Comparison of ENCODE assay signal across 20 cellular contexts in genomic region chr12:80692114-80692513, GRCh38. TPM values are rescaled to one million over a fixed set of nuclear protein-coding genes. Genes with fewer than 3 reads are reported as not detected.
DNase-seq lines count a peak whose midpoint lies in the region; ATAC-seq and TF ChIP-seq lines count a peak whose summit lies in the region.
"Had no signal": no experiment of that assay in that cellular context is flagged by ENCODE, and none has a peak within 500 bp of the region (broad histone marks: within the 10 kb centered on the region; RNA-seq: fewer than 3 reads in every experiment).

No MANE protein-coding gene starts in this region.

- H3K79me2 ChIP-seq in mesendoderm (ENCODE audit: control insufficient read depth, insufficient read depth, low read length): no peaks in the 10 kb centered on the region

- H3K36me3 Mint-ChIP-seq in mesothelial cell of epicardium: no peaks in the 10 kb centered on the region
- H3K36me3 Mint-ChIP-seq: activated naive CD8-positive, alpha-beta T cell treated with anti-CD3 and anti-CD28 coated beads, Interleukin-2, amount 10 ng/mL, durations not matched to agents 7 days and 5 days; memory B cell had no signal

- DNase-seq in NCI-H1694 treated with DMSO at 0.1 percent for 48 hours (lab: John Stamatoyannopoulos, UW) (peak; percentile 71), myocyte (ENCODE audit: low read depth) (peak; percentile 59), middle frontal gyrus (ENCODE audit: extremely low spot score, low spot score) (no peak), mesendoderm (no peak), mesothelial cell of epicardium (ENCODE audit: low spot score in 2 of 2, unreplicated experiment in 2 of 2) (no peak)
- DNase-seq: activated CD4-positive, alpha-beta T cell treated with anti-CD3 and anti-CD28 coated beads for 48 hours; activated naive CD8-positive, alpha-beta T cell treated with anti-CD3 and anti-CD28 coated beads, Interleukin-2, amount 10 ng/mL, durations not matched to agents 7 days and 5 days; activated T-cell treated with anti-CD3 and anti-CD28 coated beads for 4 hours; central memory CD4-positive, alpha-beta T cell; NCI-H1417; NCI-H526; stimulated activated naive CD8-positive, alpha-beta T cell treated with anti-CD3 and anti-CD28 coated beads, Interleukin-15, Interleukin-2, amounts not matched to agents 100 U/mL and 50 U/mL, for 24 hours; T-helper 2 cell; upper lobe of right lung had no signal

- H2AK5ac ChIP-seq in mesendoderm (ENCODE audit: low read length): no peak overlapping the region

- H3K79me1 ChIP-seq in mesendoderm (ENCODE audit: low read length): no peaks in the 10 kb centered on the region

- H3K4ac ChIP-seq in mesendoderm (ENCODE audit: low read depth, low read length): no peak overlapping the region

- no peak overlapping the region for H2BK120ac ChIP-seq in mesendoderm (ENCODE audit: low read depth, low read length)

- no peaks in the 10 kb centered on the region for H3K4me1 ChIP-seq in mesendoderm (ENCODE audit: control insufficient read depth, low read depth, low read length)
- H3K4me1 ChIP-seq: BLaER1 treated with 17β-estradiol and CSF1 and Interleukin-3, amounts not matched to agents 10 nM and 100 nM; upper lobe of right lung had no signal

- H3K4me2 ChIP-seq in mesendoderm (ENCODE audit: low read length): no peak overlapping the region
- H3K4me2 ChIP-seq: BLaER1 treated with 17β-estradiol and CSF1 and Interleukin-3, amounts not matched to agents 10 nM and 100 nM had no signal

- no CpG with 5 or more reads among the region's 1 CpG for WGBS in mesendoderm (ENCODE audit: extremely low coverage, insufficient coverage, low lambda C conversion rate)

- H4K5ac ChIP-seq in mesendoderm (ENCODE audit: low read length): no peak overlapping the region

- H3K9me3 Mint-ChIP-seq in mesothelial cell of epicardium: peaks cover 6% of the 10 kb centered on the region
- H3K9me3 Mint-ChIP-seq: activated naive CD8-positive, alpha-beta T cell treated with anti-CD3 and anti-CD28 coated beads, Interleukin-2, amount 10 ng/mL, durations not matched to agents 7 days and 5 days; memory B cell had no signal

- no peak for TF ChIP-seq CTCF in mesothelial cell of epicardium (IDR thresholded peaks at IDR 0.05; ENCODE audit: unreplicated experiment)

- no peak overlapping the region for H3K4me3 Mint-ChIP-seq in mesothelial cell of epicardium
- H3K4me3 Mint-ChIP-seq: activated naive CD8-positive, alpha-beta T cell treated with anti-CD3 and anti-CD28 coated beads, Interleukin-2, amount 10 ng/mL, durations not matched to agents 7 days and 5 days; memory B cell had no signal

- H3K9ac ChIP-seq in mesendoderm (ENCODE audit: low read length): no peak overlapping the region
- H3K9ac ChIP-seq: BLaER1 treated with 17β-estradiol and CSF1 and Interleukin-3, amounts not matched to agents 10 nM and 100 nM had no signal

- no peak overlapping the region for H4K8ac ChIP-seq in mesendoderm (ENCODE audit: low read depth, low read length)

- H3K18ac ChIP-seq in mesendoderm (ENCODE audit: low read length): no peak overlapping the region

- H3K36me3 ChIP-seq in mesendoderm (ENCODE audit: control insufficient read depth, insufficient read depth, low read length): no peaks in the 10 kb centered on the region
- H3K36me3 ChIP-seq: BLaER1 treated with 17β-estradiol and CSF1 and Interleukin-3, amounts not matched to agents 10 nM and 100 nM; neutrophil; upper lobe of right lung had no signal

- H3K4me3 ChIP-seq in mesendoderm (ENCODE audit: low read length): no peak overlapping the region
- H3K4me3 ChIP-seq: BLaER1 treated with 17β-estradiol and CSF1 and Interleukin-3, amounts not matched to agents 10 nM and 100 nM; upper lobe of right lung had no signal

- no peak overlapping the region for H3K27ac ChIP-seq in mesendoderm (ENCODE audit: low read depth, low read length)
- H3K27ac ChIP-seq: BLaER1 treated with 17β-estradiol and CSF1 and Interleukin-3, amounts not matched to agents 10 nM and 100 nM; neutrophil; upper lobe of right lung had no signal

- no peak overlapping the region for H2BK5ac ChIP-seq in mesendoderm (ENCODE audit: low read length)

- no peak overlapping the region for H3K56ac ChIP-seq in mesendoderm (ENCODE audit: low read length)

- no peak overlapping the region for H3K23ac ChIP-seq in mesendoderm (ENCODE audit: low read length)

- H3K27ac Mint-ChIP-seq in mesothelial cell of epicardium: no peak overlapping the region
- H3K27ac Mint-ChIP-seq: activated naive CD8-positive, alpha-beta T cell treated with anti-CD3 and anti-CD28 coated beads, Interleukin-2, amount 10 ng/mL, durations not matched to agents 7 days and 5 days; memory B cell had no signal

- H2BK15ac ChIP-seq in mesendoderm (replicated peaks; ENCODE audit: low read depth): no peak overlapping the region

- ATAC-seq in GM19023 (IDR thresholded peaks at IDR 0.05; ENCODE audit: unreplicated experiment): peak; percentile 50
- ATAC-seq in HG02642 (IDR thresholded peaks at IDR 0.05; ENCODE audit: poor library complexity, unreplicated experiment): peak; percentile 74
- ATAC-seq in GM18907 (IDR thresholded peaks at IDR 0.05; ENCODE audit: unreplicated experiment): no peak
- ATAC-seq: stimulated activated naive CD8-positive, alpha-beta T cell treated with anti-CD3 and anti-CD28 coated beads, Interleukin-15, Interleukin-2, amounts not matched to agents 100 U/mL and 50 U/mL, for 24 hours; upper lobe of right lung had no signal

- no peaks in the 10 kb centered on the region for H3K27me3 ChIP-seq in mesendoderm (ENCODE audit: insufficient read depth, low read length, poor library complexity)
- H3K27me3 ChIP-seq: BLaER1 treated with 17β-estradiol and CSF1 and Interleukin-3, amounts not matched to agents 10 nM and 100 nM; neutrophil; upper lobe of right lung had no signal

- H3K4me1 Mint-ChIP-seq in mesothelial cell of epicardium: no peaks in the 10 kb centered on the region
- H3K4me1 Mint-ChIP-seq: activated naive CD8-positive, alpha-beta T cell treated with anti-CD3 and anti-CD28 coated beads, Interleukin-2, amount 10 ng/mL, durations not matched to agents 7 days and 5 days; memory B cell had no signal

- no peaks in the 10 kb centered on the region for H3K27me3 Mint-ChIP-seq in mesothelial cell of epicardium (ENCODE audit: low read depth)
- H3K27me3 Mint-ChIP-seq: activated naive CD8-positive, alpha-beta T cell treated with anti-CD3 and anti-CD28 coated beads, Interleukin-2, amount 10 ng/mL, durations not matched to agents 7 days and 5 days; memory B cell had no signal

RNA-seq across cellular contexts. Expression of gene MYF6, which starts 15.3 kb away (rescaled TPM):
- total RNA-seq in myocyte (28.1 and 119 TPM in 2 replicates), mesothelial cell of epicardium (0.16 to 0.22 TPM (median 0.20 TPM) in 3 replicates)
- 6.1 TPM for polyA plus RNA-seq in myocyte (2012)
- 0.08 TPM for polyA plus RNA-seq in mesendoderm (2013, experiment 1 of 2)
- 0.07 TPM for polyA plus RNA-seq in mesendoderm (2013, experiment 2 of 2)
- total RNA-seq: activated naive CD8-positive, alpha-beta T cell treated with anti-CD3 and anti-CD28 coated beads, Interleukin-2, amount 10 ng/mL, durations not matched to agents 7 days and 5 days; upper lobe of right lung had no signal

RNA-seq across cellular contexts. Expression of gene MYF5, which starts 24.6 kb away (rescaled TPM):
- total RNA-seq in myocyte: 87.5 and 101 TPM in 2 replicates
- 10.6 TPM for polyA plus RNA-seq in myocyte (2012)
- 0.04 TPM for polyA plus RNA-seq in mesendoderm (2013, experiment 1 of 2)
- 0.08 TPM for polyA plus RNA-seq in mesendoderm (2013, experiment 2 of 2)
- total RNA-seq in mesothelial cell of epicardium: not detected in 3 replicates
- total RNA-seq: activated naive CD8-positive, alpha-beta T cell treated with anti-CD3 and anti-CD28 coated beads, Interleukin-2, amount 10 ng/mL, durations not matched to agents 7 days and 5 days; upper lobe of right lung had no signal

Comparison
In these comparisons a context has a peak if more than half of its experiments do, and no peak if none do; other contexts are left out.
1. DNase-seq: peak in NCI-H1694 treated with DMSO at 0.1 percent for 48 hours (single experiment) and myocyte (single experiment); none in middle frontal gyrus (single experiment), mesendoderm (single experiment) and mesothelial cell of epicardium (0 of 2).
2. RNA of gene MYF6, which starts 15.3 kb away (total RNA-seq): 28.1 to 119 TPM in myocyte; 0.16 to 0.22 TPM in mesothelial cell of epicardium; every median in the first group is over 10 times any median in the second.
3. RNA of gene MYF5, which starts 24.6 kb away (total RNA-seq): 87.5 to 101 TPM in myocyte; not detected in mesothelial cell of epicardium; every median in the first group is over 10 times any median in the second.